8 cellular contexts compared by ENCODE assay signal in the genomic region with DNA sequence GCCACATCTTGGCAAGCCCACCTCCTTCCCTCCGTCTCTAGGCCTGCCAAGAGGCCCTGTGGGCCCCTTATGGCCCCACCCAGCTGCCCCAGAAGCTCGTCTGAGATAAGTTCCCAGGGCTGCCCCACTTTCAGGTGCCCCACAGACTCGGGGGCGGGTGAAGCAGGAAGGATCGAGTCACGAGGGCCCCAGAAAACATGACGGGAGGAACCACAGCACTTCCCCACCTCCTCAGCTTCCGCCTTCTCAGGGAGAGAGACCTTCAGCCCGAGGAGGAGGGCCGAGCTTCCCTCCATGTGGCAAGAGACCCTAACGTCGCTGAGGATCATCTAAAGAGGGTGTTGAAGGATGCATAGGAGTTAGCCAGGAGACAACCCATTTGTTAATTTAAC. TPM values are rescaled to one million over a fixed set of nuclear protein-coding genes. Genes with fewer than 3 reads are reported as not detected.
A peak's percentile ranks its signal among the peaks of the same experiment; 100 is the strongest.
DNase-seq lines count a peak whose midpoint lies in the region; ATAC-seq lines count a peak whose summit lies in the region.

No MANE protein-coding gene starts in this region.

- ATAC-seq in HG02798 (IDR thresholded peaks at IDR 0.05; ENCODE audit: poor library complexity, unreplicated experiment) (peak; percentile 37), esophagus mucosa (peak; percentile 38), HG02763 (IDR thresholded peaks at IDR 0.05; ENCODE audit: unreplicated experiment) (no peak)

- peak; percentile 81 to 84 for DNase-seq in activated CD4-positive, alpha-beta T cell treated with anti-CD3 and anti-CD28 coated beads, Interleukin-2, amount 50 U/mL, for 4 hours
- peak; percentile 67 to 85 (median 72) for DNase-seq in stimulated activated CD4-positive, alpha-beta T cell treated with anti-CD3 and anti-CD28 coated beads, TNF-alpha, amount 100 ng/mL, for 24 hours (ENCODE audit: low read depth in 3 of 3)
- DNase-seq in cerebellar nuclear complex (lab: John Stamatoyannopoulos, UW) (no peak), NCI-H2081 (lab: John Stamatoyannopoulos, UW) (no peak), foreskin melanocyte (no peak)

RNA-seq across cellular contexts. Expression of gene IL12RB1, which starts 4.5 kb away (rescaled TPM):
- 0.36 TPM for total RNA-seq in esophagus mucosa

RNA-seq across cellular contexts. Expression of gene MAST3, which starts 6.4 kb away (rescaled TPM):
- 3.2 TPM for total RNA-seq in esophagus mucosa

Comparison
In these comparisons a context has a peak if more than half of its experiments do, and no peak if none do; other contexts are left out.
1. DNase-seq: peak in activated CD4-positive, alpha-beta T cell treated with anti-CD3 and anti-CD28 coated beads, Interleukin-2, amount 50 U/mL, for 4 hours (2 of 2) and stimulated activated CD4-positive, alpha-beta T cell treated with anti-CD3 and anti-CD28 coated beads, TNF-alpha, amount 100 ng/mL, for 24 hours (3 of 3); none in cerebellar nuclear complex (0 of 2), NCI-H2081 (0 of 2) and foreskin melanocyte (single experiment).